In the genomic region with DNA sequence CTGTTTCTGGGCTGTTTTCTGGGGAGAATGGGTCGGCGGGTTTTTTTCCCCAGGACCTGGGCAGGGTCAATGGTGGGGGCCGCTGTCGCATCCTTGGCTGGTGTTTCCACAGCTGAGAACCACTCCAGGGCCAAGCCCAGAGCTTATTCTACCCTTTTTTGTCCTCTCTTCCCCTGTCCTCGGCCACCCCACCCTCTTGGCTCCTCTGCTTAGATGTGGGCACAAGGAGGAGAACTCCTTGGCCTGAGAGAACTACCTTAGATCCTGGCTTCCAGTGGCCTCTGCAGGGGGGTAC, we compare ENCODE assay signal across 11 cellular contexts. TPM values are rescaled to one million over a fixed set of nuclear protein-coding genes. Genes with fewer than 3 reads are reported as not detected.
A peak's percentile ranks its signal among the peaks of the same experiment; 100 is the strongest.
DNase-seq lines count a peak whose midpoint lies in the region; ATAC-seq and TF ChIP-seq lines count a peak whose summit lies in the region.
"Had no signal": no experiment of that assay in that cellular context is flagged by ENCODE, and none has a peak within 500 bp of the region (broad histone marks: within the 10 kb centered on the region; RNA-seq: fewer than 3 reads in every experiment).

No MANE protein-coding gene starts in this region.

- peak overlapping the region; percentile 83 to 89 (median 88) for H3K27ac ChIP-seq in esophagus squamous epithelium
- peak overlapping the region; percentile 81 to 87 (median 85) for H3K27ac ChIP-seq in gastrocnemius medialis

- H3K9me3 Mint-ChIP-seq in T-cell = no peaks in the 10 kb centered on the region

- no peak for ATAC-seq in T-cell (replicated peaks in 1 of 4)
- no peak for ATAC-seq in gastrocnemius medialis
- no peak for ATAC-seq in HG02970 (IDR thresholded peaks at IDR 0.05; ENCODE audit: low FRiP score, unreplicated experiment)
- ATAC-seq in GM21367 (IDR thresholded peaks at IDR 0.05; ENCODE audit: unreplicated experiment) = no peak

- POLR2A ChIA-PET in T-cell (lab: Charles Lee) = interaction anchor here (0.5 to 0.6 kb wide), 2 partner anchors 424 to 533 kb away, joined by 3 to 6 read pairs; no protein-coding TSS in a partner anchor

- peak overlapping the region; percentile 95 for H3K27ac Mint-ChIP-seq in T-cell

- H3K4me1 ChIP-seq in esophagus squamous epithelium (peaks cover 51 to 85% (median 51%) of the 10 kb centered on the region in 3 donors), gastrocnemius medialis (peaks cover 41 to 52% of the 10 kb centered on the region in 2 donors)

- TF ChIP-seq POLR2A in esophagus squamous epithelium (IDR thresholded peaks at IDR 0.05) (no peak), gastrocnemius medialis (IDR thresholded peaks at IDR 0.05) (no peak)

- in situ Hi-C loops in gastrocnemius medialis (cut with MboI; ENCODE audit: low sequenced_read_pairs in 4 of 4) = loop anchor here in 1 of 4 donors (5.0 kb wide), 1 partner anchor 50 kb away; no protein-coding TSS in a partner anchor

- peaks cover 6% of the 10 kb centered on the region for H3K36me3 Mint-ChIP-seq in T-cell

- peak overlapping the region; percentile 77 to 84 (median 84) for H3K4me3 Mint-ChIP-seq in T-cell

- no peaks in the 10 kb centered on the region for H3K27me3 Mint-ChIP-seq in T-cell

- WGBS in esophagus squamous epithelium, 2 donors = 90% methylated on average over 5 of the region's 5 CpGs; no CpG with 5 or more reads in 1 of the 2 donors

- no peaks in the 10 kb centered on the region for H3K9me3 ChIP-seq in esophagus squamous epithelium
- H3K9me3 ChIP-seq in gastrocnemius medialis = no peaks in the 10 kb centered on the region
- H3K9me3 ChIP-seq: body of pancreas had no signal

- H3K36me3 ChIP-seq in GM06990 (ENCODE audit: control insufficient read depth, insufficient read depth, low read length) = no peaks in the 10 kb centered on the region; the same call in 1 of the 2 replicates
- H3K36me3 ChIP-seq in esophagus squamous epithelium = peaks cover 0 to 6% (median 0%) of the 10 kb centered on the region in 3 donors
- H3K36me3 ChIP-seq in gastrocnemius medialis = no peaks in the 10 kb centered on the region

- H3K4me3 ChIP-seq in GM06990 (replicated peaks; ENCODE audit: low read depth, low read length) (peak overlapping the region; percentile 60), esophagus squamous epithelium (peak overlapping the region in 3 of 4 donors; percentile 37 to 62 (median 38)), gastrocnemius medialis (peak overlapping the region in 3 of 4 donors; percentile 52 to 58 (median 53))
- H3K4me3 ChIP-seq: body of pancreas had no signal

- CTCF ChIA-PET in T-cell (lab: Charles Lee) = interaction anchor here in 1 of 2 donors (1.2 to 1.6 kb wide), 2 partner anchors 12 to 109 kb away, joined by 3 to 5 read pairs; no protein-coding TSS in a partner anchor

- H3K27me3 ChIP-seq in GM06990 (replicated peaks; ENCODE audit: control insufficient read depth, insufficient read depth, low read length) (no peaks in the 10 kb centered on the region), esophagus squamous epithelium (no peaks in the 10 kb centered on the region), gastrocnemius medialis (no peaks in the 10 kb centered on the region)

- TF ChIP-seq CTCF in GM06990 (IDR thresholded peaks at IDR 0.05; ENCODE audit: insufficient read depth, low read length, poor library complexity, severe bottlenecking) = no peak
- no peak for TF ChIP-seq CTCF in esophagus squamous epithelium (IDR thresholded peaks at IDR 0.05)
- TF ChIP-seq CTCF in gastrocnemius medialis (IDR thresholded peaks at IDR 0.05 in 4 of 5, conservative IDR thresholded peaks at IDR 0.05 in 1 of 5) = no peak

- intact Hi-C loops in esophagus squamous epithelium (cut with DNase I) = no loop called here
- intact Hi-C loops in gastrocnemius medialis (cut with DNase I; ENCODE audit: low total_unique reads) = no loop called here

- peaks cover 63 to 89% (median 72%) of the 10 kb centered on the region in 3 donors for H3K4me1 Mint-ChIP-seq in T-cell

- no peak for DNase-seq in GM06990 (ENCODE audit: extremely low read depth, insufficient read length)
- DNase-seq in T-cell = no peak
- DNase-seq in esophagus squamous epithelium (lab: John Stamatoyannopoulos, UW) = no peak
- DNase-seq in gastrocnemius medialis = peak in 1 of 2 donors; percentile 21
- DNase-seq in MV-4-11 (lab: John Stamatoyannopoulos, UW) = no peak
- DNase-seq in hippocampal formation (lab: John Stamatoyannopoulos, UW) = no peak
- DNase-seq: DMS79, NCI-H146 had no signal

RNA-seq across cellular contexts. Expression of a gene that starts 4.0 kb away (rescaled TPM):
- 1 to 10 TPM; 2.4 to 7.6 (median 3.1) TPM for total RNA-seq in T-cell
- 10 to 100 TPM; 10.5 to 28.1 (median 21.6) TPM for total RNA-seq in esophagus squamous epithelium
- total RNA-seq in gastrocnemius medialis = 1 to 10 TPM in 3 of 4 donors, under 1 TPM in 1; 0.27 to 2.1 (median 1.7) TPM

RNA-seq across cellular contexts. Expression of a gene that starts 16.3 kb away (rescaled TPM):
- total RNA-seq in T-cell = 10 to 100 TPM; 38.8 to 85.2 (median 69.6) TPM
- total RNA-seq in esophagus squamous epithelium = 1 to 10 TPM in 2 of 4 donors, under 1 TPM in 2; 0.38 to 2.9 (median 1.7) TPM
- 1 to 10 TPM in 3 of 4 donors, under 1 TPM in 1; 0.17 to 4.0 (median 1.9) TPM for total RNA-seq in gastrocnemius medialis

RNA-seq across cellular contexts. Expression of a gene that starts 44.5 kb away (rescaled TPM):
- total RNA-seq in T-cell (100 to 1,000 TPM; 243 to 380 (median 294) TPM), esophagus squamous epithelium (10 to 100 TPM; 22.6 to 45.9 (median 36.0) TPM), gastrocnemius medialis (100 to 1,000 TPM in 3 of 4 donors, 10 to 100 TPM in 1; 49.2 to 177 (median 135) TPM)

Comparison
In these comparisons a context has a peak if more than half of its experiments do, and no peak if none do; other contexts are left out.
1. RNA of a gene that starts 16.3 kb away (total RNA-seq): 38.8 to 85.2 TPM in T-cell; 0.38 to 2.9 TPM in esophagus squamous epithelium and 0.17 to 4.0 TPM in gastrocnemius medialis; every median in the first group is over 4 times any median in the second.
2. Peak in every context shown above with its lines, with median percentiles within 50 percentile points of each other: H3K4me3 ChIP-seq.